ENCODE assay signal across 8 cellular contexts in the genomic region with DNA sequence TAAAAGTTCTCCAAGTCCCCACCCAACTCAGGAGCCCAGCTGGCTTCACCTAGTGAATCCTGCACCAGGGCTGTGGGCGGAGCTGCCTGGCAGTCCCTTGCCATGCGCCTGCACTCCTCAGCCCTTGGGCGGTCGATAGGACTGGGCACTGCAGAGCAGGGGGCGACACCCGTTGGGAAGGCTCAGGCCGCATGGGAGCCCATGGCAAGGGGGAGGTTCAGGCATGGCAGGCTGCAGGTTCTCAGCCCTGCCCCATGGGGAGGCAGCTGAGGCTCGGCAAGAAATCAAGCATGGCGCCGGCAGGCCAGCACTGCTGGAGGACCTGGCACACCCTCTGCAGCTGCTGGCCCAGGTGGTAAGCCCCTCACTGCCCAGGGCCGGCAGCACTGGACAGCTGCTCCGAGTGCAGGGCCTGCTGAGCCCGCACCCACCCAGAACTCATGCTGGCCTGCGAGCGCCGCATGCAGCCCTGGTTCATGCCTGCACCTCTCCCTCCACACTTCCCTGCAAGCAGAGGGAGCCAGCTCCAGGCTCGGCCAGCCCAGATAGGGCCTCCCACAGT.
"Had no signal": no experiment of that assay in that cellular context is flagged by ENCODE, and none has a peak within 500 bp of the region (broad histone marks: within the 10 kb centered on the region; RNA-seq: fewer than 3 reads in every experiment).

No MANE protein-coding gene starts in this region.

- H3K4me3 ChIP-seq: GM23338 had no signal

- ATAC-seq: GM23338, HepG2 had no signal

- H3K4me2 ChIP-seq: GM23338 had no signal

- H3K4me3 Mint-ChIP-seq: GM23338, H9, IgD-negative memory B cell had no signal

- H3K27ac Mint-ChIP-seq: GM23338, H9, IgD-negative memory B cell had no signal

- H2AFZ ChIP-seq: GM23338 had no signal

- DNase-seq: H9, HCEC 1CT had no signal

- H3K27ac ChIP-seq: HL-60 had no signal

- H3K4me1 Mint-ChIP-seq: GM23338, H9, IgD-negative memory B cell had no signal

- H3K36me3 Mint-ChIP-seq: IgD-negative memory B cell had no signal

- FAIRE-seq: H1, H54, HepG2 had no signal

- H3K27me3 Mint-ChIP-seq: IgD-negative memory B cell had no signal
